27 cellular contexts compared by ENCODE assay signal in genomic region chr1:54239603-54240002, GRCh38. TPM values are rescaled to one million over a fixed set of nuclear protein-coding genes. Genes with fewer than 3 reads are reported as not detected.
DNase-seq lines count a peak whose midpoint lies in the region; ATAC-seq, FAIRE-seq and TF ChIP-seq lines count a peak whose summit lies in the region.
"Had no signal": no experiment of that assay in that cellular context is flagged by ENCODE, and none has a peak within 500 bp of the region (broad histone marks: within the 10 kb centered on the region; RNA-seq: fewer than 3 reads in every experiment).

No MANE protein-coding gene starts in this region.

- DNase-seq in HL-60 (ENCODE audit: low read depth in 1 of 2, low spot score in 1 of 2) (no peak), head of caudate nucleus (peak in 38 of 42 donors; percentile 16 to 78 (median 54)), sciatic nerve (ENCODE audit: low spot score) (no peak), urothelium cell line (ENCODE audit: low spot score) (no peak), LoVo (ENCODE audit: low spot score) (no peak)
- DNase-seq: activated CD4-positive, alpha-beta memory T cell treated with anti-CD3 and anti-CD28 coated beads, Interleukin-2, amount 10 ng/mL, durations not matched to agents 7 days and 5 days; activated effector memory CD4-positive, alpha-beta T cell treated with Interleukin-2 at 50 U/mL for 16 hours; activated T-cell treated with anti-CD3 and anti-CD28 coated beads for 4 hours; immature natural killer cell; KG1; naive thymus-derived CD8-positive, alpha-beta T cell; NCI-H1436; NCI-H510A; NK-92 treated with Interleukin-12 subunit alpha and Interleukin-12 subunit beta, amount 100 ng/mL, for 24 hours; PC-9; SHP77; sigmoid colon had no signal

- no peak for TF ChIP-seq CTCF in HL-60 (IDR thresholded peaks at IDR 0.05; ENCODE audit: insufficient read depth, low read length)
- no peak for TF ChIP-seq CTCF in brain (conservative IDR thresholded peaks at IDR 0.05)

- no peak for FAIRE-seq in urothelium cell line (lab: Jason Lieb, UNC)
- FAIRE-seq: GM12878, H54, HTR-8/SVneo had no signal

- peaks cover 12% of the 10 kb centered on the region for H3K4me1 Mint-ChIP-seq in brain

- H3K4me3 ChIP-seq in HL-60 (replicated peaks; ENCODE audit: insufficient read depth, low read length) = no peak overlapping the region
- H3K4me3 ChIP-seq: GM12878, hepatocyte, PC-9, sigmoid colon had no signal

- intact Hi-C loops in head of caudate nucleus (cut with DNase I) = no loop called here
- intact Hi-C loops in sciatic nerve (cut with DNase I) = no loop called here

- H3K9me3 Mint-ChIP-seq in brain = peaks cover 0 to 4% (median 4%) of the 10 kb centered on the region in 5 experiments
- H3K9me3 Mint-ChIP-seq: activated CD4-positive, alpha-beta memory T cell treated with anti-CD3 and anti-CD28 coated beads, Interleukin-2, amount 10 ng/mL, durations not matched to agents 7 days and 5 days; immature natural killer cell; naive thymus-derived CD8-positive, alpha-beta T cell had no signal

- H3K4me3 Mint-ChIP-seq in brain = no peak overlapping the region
- H3K4me3 Mint-ChIP-seq: activated CD4-positive, alpha-beta memory T cell treated with anti-CD3 and anti-CD28 coated beads, Interleukin-2, amount 10 ng/mL, durations not matched to agents 7 days and 5 days; immature natural killer cell; naive thymus-derived CD8-positive, alpha-beta T cell had no signal

- H3K27ac Mint-ChIP-seq in brain = peak overlapping the region in 3 of 5 experiments; percentile 17 to 87 (median 54)
- H3K27ac Mint-ChIP-seq: activated CD4-positive, alpha-beta memory T cell treated with anti-CD3 and anti-CD28 coated beads, Interleukin-2, amount 10 ng/mL, durations not matched to agents 7 days and 5 days had no signal

- no peaks in the 10 kb centered on the region for H3K27me3 ChIP-seq in HL-60 (ENCODE audit: insufficient read depth, poor library complexity, severe bottlenecking)
- H3K27me3 ChIP-seq: hepatocyte, sigmoid colon had no signal

- peaks cover 80% of the 10 kb centered on the region for H3K36me3 Mint-ChIP-seq in brain

- H3K27ac ChIP-seq in HL-60 (replicated peaks) = peak overlapping the region; percentile 56; the same call in 1 of the 2 replicates
- H3K27ac ChIP-seq: C4-2B, hepatocyte, parathyroid adenoma, PC-9 had no signal

- no peaks in the 10 kb centered on the region for H3K27me3 Mint-ChIP-seq in brain
- H3K27me3 Mint-ChIP-seq: activated CD4-positive, alpha-beta memory T cell treated with anti-CD3 and anti-CD28 coated beads, Interleukin-2, amount 10 ng/mL, durations not matched to agents 7 days and 5 days; naive thymus-derived CD8-positive, alpha-beta T cell had no signal

- ATAC-seq in sciatic nerve (peak; percentile 40), HG03571 (IDR thresholded peaks at IDR 0.05; ENCODE audit: unreplicated experiment) (no peak)
- ATAC-seq: activated CD4-positive, CD25-positive, alpha-beta regulatory T cell treated with anti-CD3 and anti-CD28 coated beads, Interleukin-2, amount 50 U/mL, for 24 hours; GM12878; left lobe of liver; naive thymus-derived CD8-positive, alpha-beta T cell had no signal

RNA-seq across cellular contexts. Expression of gene MRPL37, which starts 39.6 kb away (rescaled TPM):
- 130 TPM for polyA plus RNA-seq in brain (ENCODE audit: insufficient read depth, low read depth, low replicate concordance)
- 31.1 TPM for total RNA-seq in sciatic nerve

RNA-seq across cellular contexts. Expression of gene CYB5RL, which starts 39.8 kb away (rescaled TPM):
- 6.1 TPM for polyA plus RNA-seq in brain (ENCODE audit: insufficient read depth, low read depth, low replicate concordance)
- total RNA-seq in sciatic nerve = 8.1 TPM

Comparison
In these comparisons a context has a peak if more than half of its experiments do, and no peak if none do; other contexts are left out.
1. DNase-seq: peak in head of caudate nucleus (38 of 42); none in HL-60 (0 of 2), sciatic nerve (single experiment), urothelium cell line (single experiment) and LoVo (single experiment).